In the genomic region with DNA sequence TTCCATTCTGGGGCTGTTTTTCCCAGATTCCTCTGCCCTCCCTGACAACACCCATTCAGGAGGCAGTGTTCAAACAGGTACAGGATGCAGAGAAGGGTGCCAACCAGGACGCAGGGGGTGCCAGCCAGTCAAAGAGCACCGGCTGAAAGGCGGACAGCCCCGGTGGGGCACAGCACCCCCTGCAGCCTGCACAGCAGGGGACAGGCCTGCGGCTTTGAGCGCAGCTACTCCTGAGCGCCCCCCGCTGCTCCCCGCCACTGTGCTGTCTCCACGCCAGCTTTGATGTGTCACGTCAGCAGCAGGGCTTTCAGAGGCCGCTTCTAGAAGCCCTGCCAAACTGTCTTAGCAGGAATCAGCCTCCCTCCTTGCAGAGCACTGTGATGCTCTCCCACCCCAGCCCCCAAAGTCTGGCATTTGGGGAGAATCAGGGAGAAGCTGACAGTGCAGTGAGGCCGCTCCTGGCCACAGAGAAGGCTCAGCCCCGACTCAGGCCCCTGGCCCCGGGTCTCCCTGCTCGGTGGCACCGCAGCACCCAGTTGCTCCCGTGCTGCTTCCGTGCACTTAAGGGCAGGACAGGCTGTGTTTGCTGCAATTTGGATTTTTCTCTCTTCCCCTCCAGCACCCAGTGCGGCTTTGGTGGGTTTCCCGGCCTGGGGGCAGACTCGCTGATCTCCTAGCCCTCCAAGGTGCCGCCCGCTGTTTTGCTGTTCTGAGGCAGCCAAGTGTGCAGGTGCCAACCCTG, we compare ENCODE assay signal across 1 cellular context.
TF ChIP-seq lines count a peak whose summit lies in the region.

No MANE protein-coding gene starts in this region.

TF ChIP-seq in HCT116, 20 proteins besides CTCF, POLR2A, EP300 and RAD21 (continued from another document):
- TF ChIP-seq, protein P1, sequence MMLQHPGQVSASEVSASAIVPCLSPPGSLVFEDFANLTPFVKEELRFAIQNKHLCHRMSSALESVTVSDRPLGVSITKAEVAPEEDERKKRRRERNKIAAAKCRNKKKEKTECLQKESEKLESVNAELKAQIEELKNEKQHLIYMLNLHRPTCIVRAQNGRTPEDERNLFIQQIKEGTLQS (IDR thresholded peaks at IDR 0.05), result no peak
- TF ChIP-seq TCF7L2 (IDR thresholded peaks at IDR 0.05; ENCODE audit: borderline replicate concordance, extremely low read depth, insufficient read depth, insufficient read length) (peak; percentile 98), CBX3 (IDR thresholded peaks at IDR 0.05; ENCODE audit: low read depth) (no peak), ELF1 (IDR thresholded peaks at IDR 0.05; ENCODE audit: borderline replicate concordance, low read depth) (no peak), EZH2 (IDR thresholded peaks at IDR 0.05) (no peak)
